1 cellular context compared by ENCODE assay signal in genomic region chr4:136471051-136471450, GRCh38.
TF ChIP-seq lines count a peak whose summit lies in the region.

No MANE protein-coding gene starts in this region.

TF ChIP-seq in H1, 55 proteins besides CTCF, POLR2A, EP300 and RAD21:
- TF ChIP-seq E2F6 (IDR thresholded peaks at IDR 0.05) (no peak), BRCA1 (IDR thresholded peaks at IDR 0.05; ENCODE audit: low read depth, low read length) (no peak), MAFK (IDR thresholded peaks at IDR 0.05; ENCODE audit: low read depth, low read length) (no peak), HDAC6 (IDR thresholded peaks at IDR 0.05; ENCODE audit: low read depth, low read length) (no peak), FOSL1 (IDR thresholded peaks at IDR 0.05; ENCODE audit: insufficient read depth, low read depth, low read length) (no peak), MAX (IDR thresholded peaks at IDR 0.05) (no peak), CHD1 (IDR thresholded peaks at IDR 0.05; ENCODE audit: low read depth, low read length) (no peak), TAF1 (IDR thresholded peaks at IDR 0.05; ENCODE audit: low read depth, low read length) (no peak), HDAC2 (IDR thresholded peaks at IDR 0.05; ENCODE audit: borderline replicate concordance in 1 of 2, low read depth in 2 of 2, low read length in 2 of 2) (no peak), GABPA (IDR thresholded peaks at IDR 0.05; ENCODE audit: borderline replicate concordance, insufficient read depth, low read length) (no peak), KDM5A (IDR thresholded peaks at IDR 0.05; ENCODE audit: low read length) (no peak), CTBP2 (IDR thresholded peaks at IDR 0.05; ENCODE audit: borderline replicate concordance, insufficient read depth, insufficient read length, low read length) (no peak), SUZ12 (IDR thresholded peaks at IDR 0.05; ENCODE audit: low read length) (no peak), SIN3A (conservative IDR thresholded peaks at IDR 0.05 in 1 of 2, IDR thresholded peaks at IDR 0.05 in 1 of 2; ENCODE audit: low read depth in 1 of 2, low read length in 2 of 2) (no peak), POU5F1 (IDR thresholded peaks at IDR 0.05; ENCODE audit: low read depth, low read length) (no peak), CREB1 (IDR thresholded peaks at IDR 0.05) (no peak), PHF8 (conservative IDR thresholded peaks at IDR 0.05; ENCODE audit: low read depth, low read length) (no peak), YY1 (IDR thresholded peaks at IDR 0.05; ENCODE audit: low read depth, low read length) (no peak), RNF2 (IDR thresholded peaks at IDR 0.05; ENCODE audit: borderline replicate concordance, low read depth, low read length, missing control alignments, poor library complexity, severe bottlenecking) (no peak), POLR2AphosphoS5 (IDR thresholded peaks at IDR 0.05; ENCODE audit: low read depth, low read length) (no peak)
